In the genomic region with DNA sequence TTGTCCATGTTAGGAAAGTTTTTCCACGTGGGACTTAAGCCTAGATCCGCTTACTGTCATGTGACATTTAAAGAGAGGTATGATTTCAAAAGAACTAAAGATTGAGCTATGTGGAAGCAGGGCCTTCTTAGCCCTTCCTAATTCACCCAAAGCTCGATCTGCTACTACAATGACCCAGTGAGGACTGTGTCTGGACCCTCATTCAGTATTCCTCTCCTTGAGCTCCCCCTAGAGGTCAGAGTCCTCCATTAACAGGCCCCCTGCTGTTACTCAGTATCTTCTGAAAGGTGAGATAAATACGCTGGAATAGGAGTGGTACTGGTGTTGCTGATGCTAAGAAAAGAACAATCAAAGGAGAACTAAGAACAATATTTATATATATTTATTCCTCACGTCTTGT, we compare ENCODE assay signal across 8 cellular contexts.
DNase-seq lines count a peak whose midpoint lies in the region; TF ChIP-seq lines count a peak whose summit lies in the region.

No MANE protein-coding gene starts in this region.

- in situ Hi-C loops in ACHN (cut with HindIII; ENCODE audit: low pct_ligation_motif_present, low pct_unique_long_range_greater_than_20kb, low sequenced_read_pairs) = no loop called here

- POLR2A ChIA-PET in HEK293T (lab: Yijun Ruan, JAX) = interaction anchor here (2.5 kb wide), 1 partner anchor 413 kb away, joined by 14 read pairs; a partner anchor contains a TSS

- CTCF ChIA-PET in HEK293T (lab: Yijun Ruan, JAX) = interaction anchor here (0.6 to 2.6 kb wide), 12 partner anchors 9 to 441 kb away, joined by 3 to 21 read pairs (median 3); a partner anchor contains a TSS

- H3K4me3 ChIP-seq in fibroblast of villous mesenchyme (ENCODE audit: low read depth, low read length) = no peak overlapping the region

- TF ChIP-seq CTCF in GM12873 (IDR thresholded peaks at IDR 0.05; ENCODE audit: insufficient read depth, low read depth, low read length, missing control alignments) (peak; percentile 80), LNCAP (IDR thresholded peaks at IDR 0.05) (peak; percentile 75), fibroblast of villous mesenchyme (IDR thresholded peaks at IDR 0.05; ENCODE audit: insufficient read depth, low read depth, low read length) (peak; percentile 94)

- DNase-seq in ACHN (peak; percentile 76), HEK293T (ENCODE audit: extremely low spot score) (peak; percentile 80), T1000 (lab: John Stamatoyannopoulos, UW) (peak; percentile 14), fibroblast of villous mesenchyme (ENCODE audit: low read depth) (peak; percentile 84), pons (ENCODE audit: low spot score) (peak; percentile 48), occipital lobe (lab: John Stamatoyannopoulos, UW) (no peak)

TF ChIP-seq in HEK293T, 16 proteins besides CTCF, POLR2A, EP300 and RAD21:
- no peak for TF ChIP-seq SP1 (IDR thresholded peaks at IDR 0.05)
- no peak for TF ChIP-seq TARDBP (IDR thresholded peaks at IDR 0.05)
- no peak for TF ChIP-seq HDGF (IDR thresholded peaks at IDR 0.05; ENCODE audit: borderline replicate concordance)
- no peak for TF ChIP-seq NFRKB (IDR thresholded peaks at IDR 0.05)
- TF ChIP-seq L3MBTL2 (conservative IDR thresholded peaks at IDR 0.05) = no peak
- no peak for TF ChIP-seq FOXM1 (IDR thresholded peaks at IDR 0.05; ENCODE audit: borderline replicate concordance)
- TF ChIP-seq CTBP1 (IDR thresholded peaks at IDR 0.05; ENCODE audit: borderline replicate concordance) = no peak
- TF ChIP-seq, protein P1, sequence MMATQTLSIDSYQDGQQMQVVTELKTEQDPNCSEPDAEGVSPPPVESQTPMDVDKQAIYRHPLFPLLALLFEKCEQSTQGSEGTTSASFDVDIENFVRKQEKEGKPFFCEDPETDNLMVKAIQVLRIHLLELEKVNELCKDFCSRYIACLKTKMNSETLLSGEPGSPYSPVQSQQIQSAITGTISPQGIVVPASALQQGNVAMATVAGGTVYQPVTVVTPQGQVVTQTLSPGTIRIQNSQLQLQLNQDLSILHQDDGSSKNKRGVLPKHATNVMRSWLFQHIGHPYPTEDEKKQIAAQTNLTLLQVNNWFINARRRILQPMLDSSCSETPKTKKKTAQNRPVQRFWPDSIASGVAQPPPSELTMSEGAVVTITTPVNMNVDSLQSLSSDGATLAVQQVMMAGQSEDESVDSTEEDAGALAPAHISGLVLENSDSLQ (IDR thresholded peaks at IDR 0.05) = no peak
- TF ChIP-seq ARNT (IDR thresholded peaks at IDR 0.05) = no peak
- no peak for TF ChIP-seq ELF4 (IDR thresholded peaks at IDR 0.05)
- TF ChIP-seq FOXA1 (IDR thresholded peaks at IDR 0.05) = no peak
